In the genomic region with DNA sequence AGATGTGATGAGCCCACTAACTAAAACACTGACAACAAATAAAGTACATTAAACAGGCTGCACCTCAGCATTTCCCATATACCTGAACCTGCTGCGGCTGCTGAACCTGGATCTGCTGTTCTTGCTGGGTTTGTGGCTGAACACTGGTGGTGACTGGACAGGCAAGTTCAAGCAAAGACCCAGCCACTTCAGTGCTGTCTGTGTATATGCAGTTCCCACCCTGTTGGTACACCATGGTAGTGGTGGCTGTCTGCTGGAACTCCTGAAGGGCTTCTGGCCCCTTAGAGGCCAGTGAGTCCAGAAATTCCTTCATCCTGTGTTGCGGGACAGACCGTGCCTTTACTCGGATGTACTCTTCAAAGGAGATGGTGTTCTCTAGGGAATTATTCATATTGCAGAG, we compare ENCODE assay signal across 1 cellular context.
TF ChIP-seq lines count a peak whose summit lies in the region.

No MANE protein-coding gene starts in this region.

TF ChIP-seq in WTC11, 78 proteins besides CTCF, POLR2A, EP300 and RAD21 (continued from another document):
- TF ChIP-seq, protein P1, sequence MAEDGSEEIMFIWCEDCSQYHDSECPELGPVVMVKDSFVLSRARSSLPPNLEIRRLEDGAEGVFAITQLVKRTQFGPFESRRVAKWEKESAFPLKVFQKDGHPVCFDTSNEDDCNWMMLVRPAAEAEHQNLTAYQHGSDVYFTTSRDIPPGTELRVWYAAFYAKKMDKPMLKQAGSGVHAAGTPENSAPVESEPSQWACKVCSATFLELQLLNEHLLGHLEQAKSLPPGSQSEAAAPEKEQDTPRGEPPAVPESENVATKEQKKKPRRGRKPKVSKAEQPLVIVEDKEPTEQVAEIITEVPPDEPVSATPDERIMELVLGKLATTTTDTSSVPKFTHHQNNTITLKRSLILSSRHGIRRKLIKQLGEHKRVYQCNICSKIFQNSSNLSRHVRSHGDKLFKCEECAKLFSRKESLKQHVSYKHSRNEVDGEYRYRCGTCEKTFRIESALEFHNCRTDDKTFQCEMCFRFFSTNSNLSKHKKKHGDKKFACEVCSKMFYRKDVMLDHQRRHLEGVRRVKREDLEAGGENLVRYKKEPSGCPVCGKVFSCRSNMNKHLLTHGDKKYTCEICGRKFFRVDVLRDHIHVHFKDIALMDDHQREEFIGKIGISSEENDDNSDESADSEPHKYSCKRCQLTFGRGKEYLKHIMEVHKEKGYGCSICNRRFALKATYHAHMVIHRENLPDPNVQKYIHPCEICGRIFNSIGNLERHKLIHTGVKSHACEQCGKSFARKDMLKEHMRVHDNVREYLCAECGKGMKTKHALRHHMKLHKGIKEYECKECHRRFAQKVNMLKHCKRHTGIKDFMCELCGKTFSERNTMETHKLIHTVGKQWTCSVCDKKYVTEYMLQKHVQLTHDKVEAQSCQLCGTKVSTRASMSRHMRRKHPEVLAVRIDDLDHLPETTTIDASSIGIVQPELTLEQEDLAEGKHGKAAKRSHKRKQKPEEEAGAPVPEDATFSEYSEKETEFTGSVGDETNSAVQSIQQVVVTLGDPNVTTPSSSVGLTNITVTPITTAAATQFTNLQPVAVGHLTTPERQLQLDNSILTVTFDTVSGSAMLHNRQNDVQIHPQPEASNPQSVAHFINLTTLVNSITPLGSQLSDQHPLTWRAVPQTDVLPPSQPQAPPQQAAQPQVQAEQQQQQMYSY (CRISPR knock-in tag; IDR thresholded peaks at IDR 0.05) = no peak
- TF ChIP-seq ZNF263 (CRISPR knock-in tag; IDR thresholded peaks at IDR 0.05; ENCODE audit: low read depth) = no peak
- TF ChIP-seq, protein P2, sequence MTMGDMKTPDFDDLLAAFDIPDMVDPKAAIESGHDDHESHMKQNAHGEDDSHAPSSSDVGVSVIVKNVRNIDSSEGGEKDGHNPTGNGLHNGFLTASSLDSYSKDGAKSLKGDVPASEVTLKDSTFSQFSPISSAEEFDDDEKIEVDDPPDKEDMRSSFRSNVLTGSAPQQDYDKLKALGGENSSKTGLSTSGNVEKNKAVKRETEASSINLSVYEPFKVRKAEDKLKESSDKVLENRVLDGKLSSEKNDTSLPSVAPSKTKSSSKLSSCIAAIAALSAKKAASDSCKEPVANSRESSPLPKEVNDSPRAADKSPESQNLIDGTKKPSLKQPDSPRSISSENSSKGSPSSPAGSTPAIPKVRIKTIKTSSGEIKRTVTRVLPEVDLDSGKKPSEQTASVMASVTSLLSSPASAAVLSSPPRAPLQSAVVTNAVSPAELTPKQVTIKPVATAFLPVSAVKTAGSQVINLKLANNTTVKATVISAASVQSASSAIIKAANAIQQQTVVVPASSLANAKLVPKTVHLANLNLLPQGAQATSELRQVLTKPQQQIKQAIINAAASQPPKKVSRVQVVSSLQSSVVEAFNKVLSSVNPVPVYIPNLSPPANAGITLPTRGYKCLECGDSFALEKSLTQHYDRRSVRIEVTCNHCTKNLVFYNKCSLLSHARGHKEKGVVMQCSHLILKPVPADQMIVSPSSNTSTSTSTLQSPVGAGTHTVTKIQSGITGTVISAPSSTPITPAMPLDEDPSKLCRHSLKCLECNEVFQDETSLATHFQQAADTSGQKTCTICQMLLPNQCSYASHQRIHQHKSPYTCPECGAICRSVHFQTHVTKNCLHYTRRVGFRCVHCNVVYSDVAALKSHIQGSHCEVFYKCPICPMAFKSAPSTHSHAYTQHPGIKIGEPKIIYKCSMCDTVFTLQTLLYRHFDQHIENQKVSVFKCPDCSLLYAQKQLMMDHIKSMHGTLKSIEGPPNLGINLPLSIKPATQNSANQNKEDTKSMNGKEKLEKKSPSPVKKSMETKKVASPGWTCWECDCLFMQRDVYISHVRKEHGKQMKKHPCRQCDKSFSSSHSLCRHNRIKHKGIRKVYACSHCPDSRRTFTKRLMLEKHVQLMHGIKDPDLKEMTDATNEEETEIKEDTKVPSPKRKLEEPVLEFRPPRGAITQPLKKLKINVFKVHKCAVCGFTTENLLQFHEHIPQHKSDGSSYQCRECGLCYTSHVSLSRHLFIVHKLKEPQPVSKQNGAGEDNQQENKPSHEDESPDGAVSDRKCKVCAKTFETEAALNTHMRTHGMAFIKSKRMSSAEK (CRISPR knock-in tag; IDR thresholded peaks at IDR 0.05; ENCODE audit: borderline replicate concordance) = no peak
- no peak for TF ChIP-seq ZNF121 (CRISPR knock-in tag; IDR thresholded peaks at IDR 0.05)
- no peak for TF ChIP-seq ZNF232 (CRISPR knock-in tag; IDR thresholded peaks at IDR 0.05)
- no peak for TF ChIP-seq GRHL2 (CRISPR knock-in tag; IDR thresholded peaks at IDR 0.05; ENCODE audit: insufficient replicate concordance, severe bottlenecking)
- TF ChIP-seq FOXK1 (CRISPR knock-in tag; IDR thresholded peaks at IDR 0.05) = no peak
- TF ChIP-seq ETV6 (CRISPR knock-in tag; IDR thresholded peaks at IDR 0.05) = no peak
- no peak for TF ChIP-seq EMX1 (CRISPR knock-in tag; IDR thresholded peaks at IDR 0.05)
- no peak for TF ChIP-seq TEAD1 (CRISPR knock-in tag; IDR thresholded peaks at IDR 0.05)
- TF ChIP-seq, protein P3, sequence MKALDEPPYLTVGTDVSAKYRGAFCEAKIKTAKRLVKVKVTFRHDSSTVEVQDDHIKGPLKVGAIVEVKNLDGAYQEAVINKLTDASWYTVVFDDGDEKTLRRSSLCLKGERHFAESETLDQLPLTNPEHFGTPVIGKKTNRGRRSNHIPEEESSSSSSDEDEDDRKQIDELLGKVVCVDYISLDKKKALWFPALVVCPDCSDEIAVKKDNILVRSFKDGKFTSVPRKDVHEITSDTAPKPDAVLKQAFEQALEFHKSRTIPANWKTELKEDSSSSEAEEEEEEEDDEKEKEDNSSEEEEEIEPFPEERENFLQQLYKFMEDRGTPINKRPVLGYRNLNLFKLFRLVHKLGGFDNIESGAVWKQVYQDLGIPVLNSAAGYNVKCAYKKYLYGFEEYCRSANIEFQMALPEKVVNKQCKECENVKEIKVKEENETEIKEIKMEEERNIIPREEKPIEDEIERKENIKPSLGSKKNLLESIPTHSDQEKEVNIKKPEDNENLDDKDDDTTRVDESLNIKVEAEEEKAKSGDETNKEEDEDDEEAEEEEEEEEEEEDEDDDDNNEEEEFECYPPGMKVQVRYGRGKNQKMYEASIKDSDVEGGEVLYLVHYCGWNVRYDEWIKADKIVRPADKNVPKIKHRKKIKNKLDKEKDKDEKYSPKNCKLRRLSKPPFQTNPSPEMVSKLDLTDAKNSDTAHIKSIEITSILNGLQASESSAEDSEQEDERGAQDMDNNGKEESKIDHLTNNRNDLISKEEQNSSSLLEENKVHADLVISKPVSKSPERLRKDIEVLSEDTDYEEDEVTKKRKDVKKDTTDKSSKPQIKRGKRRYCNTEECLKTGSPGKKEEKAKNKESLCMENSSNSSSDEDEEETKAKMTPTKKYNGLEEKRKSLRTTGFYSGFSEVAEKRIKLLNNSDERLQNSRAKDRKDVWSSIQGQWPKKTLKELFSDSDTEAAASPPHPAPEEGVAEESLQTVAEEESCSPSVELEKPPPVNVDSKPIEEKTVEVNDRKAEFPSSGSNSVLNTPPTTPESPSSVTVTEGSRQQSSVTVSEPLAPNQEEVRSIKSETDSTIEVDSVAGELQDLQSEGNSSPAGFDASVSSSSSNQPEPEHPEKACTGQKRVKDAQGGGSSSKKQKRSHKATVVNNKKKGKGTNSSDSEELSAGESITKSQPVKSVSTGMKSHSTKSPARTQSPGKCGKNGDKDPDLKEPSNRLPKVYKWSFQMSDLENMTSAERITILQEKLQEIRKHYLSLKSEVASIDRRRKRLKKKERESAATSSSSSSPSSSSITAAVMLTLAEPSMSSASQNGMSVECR (CRISPR knock-in tag; IDR thresholded peaks at IDR 0.05; ENCODE audit: borderline replicate concordance) = no peak
